Comparison of ENCODE assay signal across 11 cellular contexts in the genomic region with DNA sequence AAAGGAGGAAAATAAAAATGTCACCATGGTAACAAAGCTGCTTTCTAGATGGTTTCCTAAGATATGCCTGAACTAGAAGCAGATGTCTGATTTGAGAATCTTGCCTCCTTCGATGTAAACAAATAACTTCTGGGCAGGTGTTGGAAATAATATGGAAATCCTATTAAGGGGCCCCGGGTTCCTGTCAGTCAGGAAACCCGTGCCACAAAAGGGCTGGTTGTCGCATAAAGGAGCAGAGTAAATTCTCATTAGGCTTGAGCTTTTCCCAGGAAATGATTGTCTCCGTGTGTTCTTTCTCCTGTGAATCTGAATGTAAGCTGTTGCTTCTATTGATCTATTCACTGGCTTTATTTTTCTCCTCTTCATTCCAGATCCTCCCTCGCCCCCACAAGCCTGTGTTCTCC.
DNase-seq lines count a peak whose midpoint lies in the region; ATAC-seq and TF ChIP-seq lines count a peak whose summit lies in the region.
"Had no signal": no experiment of that assay in that cellular context is flagged by ENCODE, and none has a peak within 500 bp of the region (broad histone marks: within the 10 kb centered on the region; RNA-seq: fewer than 3 reads in every experiment).

No MANE protein-coding gene starts in this region.

- POLR2A ChIA-PET in WTC11 (lab: Charles Lee): interaction anchor here (1.0 to 1.4 kb wide), 2 partner anchors 42 to 91 kb away, joined by 3 to 7 read pairs; a partner anchor contains a TSS

- H3K36me3 Mint-ChIP-seq in WTC11 (no peaks in the 10 kb centered on the region; the same call in 1 of the 2 replicates), type B pancreatic cell (peaks cover 17% of the 10 kb centered on the region)

- peak overlapping the region; percentile 1 for H3K4me3 ChIP-seq in left ventricle myocardium inferior
- no peak overlapping the region for H3K4me3 ChIP-seq in hepatocyte
- no peak overlapping the region for H3K4me3 ChIP-seq in testis
- H3K4me3 ChIP-seq: lower lobe of right lung, skin epidermis had no signal

- WGBS in hepatocyte (ENCODE audit: low lambda C conversion rate, missing lambda C conversion rate): 26% methylated on average over 6 of the region's 6 CpGs
- WGBS in testis, 2 donors: 39 to 59% methylated on average over 6 of the region's 6 CpGs

- ATAC-seq in WTC11: peak; percentile 17; the same call in 1 of the 2 replicates
- ATAC-seq: lower lobe of right lung had no signal

- H3K27ac Mint-ChIP-seq in WTC11 (peak overlapping the region; percentile 73), type B pancreatic cell (peak overlapping the region; percentile 76)

- H3K27ac ChIP-seq in left ventricle myocardium inferior (replicated peaks): peak overlapping the region; percentile 60
- no peak overlapping the region for H3K27ac ChIP-seq in hepatocyte
- H3K27ac ChIP-seq in testis: no peak overlapping the region
- H3K27ac ChIP-seq: lower lobe of right lung had no signal

- DNase-seq in left ventricle myocardium inferior (no peak), cardiac septum (ENCODE audit: low spot score) (no peak), WTC11 (ENCODE audit: low spot score) (no peak), hepatocyte (ENCODE audit: low spot score) (no peak), type B pancreatic cell (ENCODE audit: extremely low spot score, unreplicated experiment) (no peak), testis (no peak), NOMO-1 treated with dmso at 0.1 percent for 144 hours (lab: John Stamatoyannopoulos, UW; ENCODE audit: unreplicated experiment) (no peak), AML-193 (lab: John Stamatoyannopoulos, UW) (no peak)
- DNase-seq: lower lobe of right lung, NCI-H2107 had no signal

- no peak for TF ChIP-seq POLR2A in testis (IDR thresholded peaks at IDR 0.05)

- no peak overlapping the region for H2AFZ ChIP-seq in hepatocyte

- CTCF ChIA-PET in WTC11 (lab: Charles Lee): interaction anchor here (1.2 kb wide), 1 partner anchor 91 kb away, joined by 3 read pairs; no protein-coding TSS in a partner anchor

- H3K9me3 Mint-ChIP-seq in WTC11 (no peaks in the 10 kb centered on the region), type B pancreatic cell (no peaks in the 10 kb centered on the region)

- H4K20me1 ChIP-seq in hepatocyte (ENCODE audit: insufficient read depth, poor library complexity, severe bottlenecking): no peaks in the 10 kb centered on the region

- intact Hi-C loops in left ventricle myocardium inferior (cut with micrococcal nuclease): no loop called here
- intact Hi-C loops in cardiac septum (cut with DNase I): loop anchor here (5.0 kb wide), 1 partner anchor 90 kb away; a partner anchor contains a TSS
- intact Hi-C loops in testis (cut with DNase I; ENCODE audit: low total_unique reads): no loop called here

- TF ChIP-seq CTCF in left ventricle myocardium inferior (IDR thresholded peaks at IDR 0.05; ENCODE audit: borderline replicate concordance): no peak
- TF ChIP-seq CTCF in WTC11 (IDR thresholded peaks at IDR 0.05): no peak
- TF ChIP-seq CTCF in hepatocyte (IDR thresholded peaks at IDR 0.05; ENCODE audit: poor library complexity): no peak
- no peak for TF ChIP-seq CTCF in type B pancreatic cell (conservative IDR thresholded peaks at IDR 0.05)
- TF ChIP-seq CTCF in testis (IDR thresholded peaks at IDR 0.05): no peak

- H3K9me2 ChIP-seq in hepatocyte (replicated peaks; ENCODE audit: insufficient read depth): no peaks in the 10 kb centered on the region

- H3K4me1 ChIP-seq in left ventricle myocardium inferior (peaks cover 41% of the 10 kb centered on the region), hepatocyte (ENCODE audit: insufficient read depth) (peaks cover 12% of the 10 kb centered on the region), testis (peaks cover 21% of the 10 kb centered on the region)

- no peaks in the 10 kb centered on the region for H3K9me3 ChIP-seq in left ventricle myocardium inferior (replicated peaks)
- no peaks in the 10 kb centered on the region for H3K9me3 ChIP-seq in hepatocyte (ENCODE audit: low read depth)
- no peaks in the 10 kb centered on the region for H3K9me3 ChIP-seq in testis
- H3K9me3 ChIP-seq: lower lobe of right lung had no signal

- no peaks in the 10 kb centered on the region for H3K27me3 ChIP-seq in left ventricle myocardium inferior (ENCODE audit: low read depth)
- H3K27me3 ChIP-seq in hepatocyte: no peaks in the 10 kb centered on the region
- no peaks in the 10 kb centered on the region for H3K27me3 ChIP-seq in testis

- H3K4me1 Mint-ChIP-seq in WTC11: peaks cover 74% of the 10 kb centered on the region
- H3K4me1 Mint-ChIP-seq in type B pancreatic cell (ENCODE audit: unreplicated experiment): peaks cover 45% of the 10 kb centered on the region

- H3K36me3 ChIP-seq in left ventricle myocardium inferior: no peaks in the 10 kb centered on the region
- no peaks in the 10 kb centered on the region for H3K36me3 ChIP-seq in hepatocyte (replicated peaks; ENCODE audit: insufficient read depth, low read depth)
- H3K36me3 ChIP-seq in testis (ENCODE audit: low read depth, missing control alignments): no peaks in the 10 kb centered on the region
- H3K36me3 ChIP-seq: lower lobe of right lung had no signal

- H3K4me2 ChIP-seq in hepatocyte: peak overlapping the region; percentile 2

- H3K4me3 Mint-ChIP-seq in WTC11 (peak overlapping the region; percentile 36), type B pancreatic cell (peak overlapping the region; percentile 78)

- no peaks in the 10 kb centered on the region for H3K27me3 Mint-ChIP-seq in WTC11 (ENCODE audit: low read depth)
- H3K27me3 Mint-ChIP-seq in type B pancreatic cell: no peaks in the 10 kb centered on the region

- no peaks in the 10 kb centered on the region for H3K79me2 ChIP-seq in hepatocyte

TF ChIP-seq in WTC11, 78 proteins besides CTCF, POLR2A, EP300 and RAD21 (continues in another document):
- TF ChIP-seq, protein P1, sequence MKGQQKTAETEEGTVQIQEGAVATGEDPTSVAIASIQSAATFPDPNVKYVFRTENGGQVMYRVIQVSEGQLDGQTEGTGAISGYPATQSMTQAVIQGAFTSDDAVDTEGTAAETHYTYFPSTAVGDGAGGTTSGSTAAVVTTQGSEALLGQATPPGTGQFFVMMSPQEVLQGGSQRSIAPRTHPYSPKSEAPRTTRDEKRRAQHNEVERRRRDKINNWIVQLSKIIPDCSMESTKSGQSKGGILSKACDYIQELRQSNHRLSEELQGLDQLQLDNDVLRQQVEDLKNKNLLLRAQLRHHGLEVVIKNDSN (CRISPR knock-in tag; IDR thresholded peaks at IDR 0.05): no peak
- TF ChIP-seq PRRX2 (CRISPR knock-in tag; IDR thresholded peaks at IDR 0.05) (no peak), TEAD4 (CRISPR knock-in tag; IDR thresholded peaks at IDR 0.05) (no peak), SMAD3 (CRISPR knock-in tag; IDR thresholded peaks at IDR 0.05; ENCODE audit: borderline replicate concordance) (no peak), MXD4 (CRISPR knock-in tag; IDR thresholded peaks at IDR 0.05; ENCODE audit: borderline replicate concordance) (no peak), SOX15 (CRISPR knock-in tag; IDR thresholded peaks at IDR 0.05) (no peak), FOXJ3 (CRISPR knock-in tag; IDR thresholded peaks at IDR 0.05; ENCODE audit: borderline replicate concordance) (no peak), ESRRA (CRISPR knock-in tag; IDR thresholded peaks at IDR 0.05; ENCODE audit: borderline replicate concordance) (no peak), ETV6 (CRISPR knock-in tag; IDR thresholded peaks at IDR 0.05) (no peak), TCF7 (CRISPR knock-in tag; IDR thresholded peaks at IDR 0.05; ENCODE audit: low read depth) (no peak)
- TF ChIP-seq, protein P2, sequence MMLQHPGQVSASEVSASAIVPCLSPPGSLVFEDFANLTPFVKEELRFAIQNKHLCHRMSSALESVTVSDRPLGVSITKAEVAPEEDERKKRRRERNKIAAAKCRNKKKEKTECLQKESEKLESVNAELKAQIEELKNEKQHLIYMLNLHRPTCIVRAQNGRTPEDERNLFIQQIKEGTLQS (CRISPR knock-in tag; conservative IDR thresholded peaks at IDR 0.05): no peak
- TF ChIP-seq, protein P3, sequence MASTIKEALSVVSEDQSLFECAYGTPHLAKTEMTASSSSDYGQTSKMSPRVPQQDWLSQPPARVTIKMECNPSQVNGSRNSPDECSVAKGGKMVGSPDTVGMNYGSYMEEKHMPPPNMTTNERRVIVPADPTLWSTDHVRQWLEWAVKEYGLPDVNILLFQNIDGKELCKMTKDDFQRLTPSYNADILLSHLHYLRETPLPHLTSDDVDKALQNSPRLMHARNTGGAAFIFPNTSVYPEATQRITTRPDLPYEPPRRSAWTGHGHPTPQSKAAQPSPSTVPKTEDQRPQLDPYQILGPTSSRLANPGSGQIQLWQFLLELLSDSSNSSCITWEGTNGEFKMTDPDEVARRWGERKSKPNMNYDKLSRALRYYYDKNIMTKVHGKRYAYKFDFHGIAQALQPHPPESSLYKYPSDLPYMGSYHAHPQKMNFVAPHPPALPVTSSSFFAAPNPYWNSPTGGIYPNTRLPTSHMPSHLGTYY (CRISPR knock-in tag; IDR thresholded peaks at IDR 0.05): no peak
- TF ChIP-seq, protein P4, sequence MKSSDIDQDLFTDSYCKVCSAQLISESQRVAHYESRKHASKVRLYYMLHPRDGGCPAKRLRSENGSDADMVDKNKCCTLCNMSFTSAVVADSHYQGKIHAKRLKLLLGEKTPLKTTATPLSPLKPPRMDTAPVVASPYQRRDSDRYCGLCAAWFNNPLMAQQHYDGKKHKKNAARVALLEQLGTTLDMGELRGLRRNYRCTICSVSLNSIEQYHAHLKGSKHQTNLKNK (CRISPR knock-in tag; IDR thresholded peaks at IDR 0.05): no peak
- TF ChIP-seq, protein P5, sequence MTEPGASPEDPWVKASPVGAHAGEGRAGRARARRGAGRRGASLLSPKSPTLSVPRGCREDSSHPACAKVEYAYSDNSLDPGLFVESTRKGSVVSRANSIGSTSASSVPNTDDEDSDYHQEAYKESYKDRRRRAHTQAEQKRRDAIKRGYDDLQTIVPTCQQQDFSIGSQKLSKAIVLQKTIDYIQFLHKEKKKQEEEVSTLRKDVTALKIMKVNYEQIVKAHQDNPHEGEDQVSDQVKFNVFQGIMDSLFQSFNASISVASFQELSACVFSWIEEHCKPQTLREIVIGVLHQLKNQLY (CRISPR knock-in tag; IDR thresholded peaks at IDR 0.05): no peak
- TF ChIP-seq, protein P6, sequence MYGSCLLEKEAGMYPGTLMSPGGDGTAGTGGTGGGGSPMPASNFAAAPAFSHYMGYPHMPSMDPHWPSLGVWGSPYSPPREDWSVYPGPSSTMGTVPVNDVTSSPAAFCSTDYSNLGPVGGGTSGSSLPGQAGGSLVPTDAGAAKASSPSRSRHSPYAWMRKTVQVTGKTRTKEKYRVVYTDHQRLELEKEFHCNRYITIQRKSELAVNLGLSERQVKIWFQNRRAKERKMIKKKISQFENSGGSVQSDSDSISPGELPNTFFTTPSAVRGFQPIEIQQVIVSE (CRISPR knock-in tag; IDR thresholded peaks at IDR 0.05; ENCODE audit: borderline replicate concordance): no peak
